In the genomic region with DNA sequence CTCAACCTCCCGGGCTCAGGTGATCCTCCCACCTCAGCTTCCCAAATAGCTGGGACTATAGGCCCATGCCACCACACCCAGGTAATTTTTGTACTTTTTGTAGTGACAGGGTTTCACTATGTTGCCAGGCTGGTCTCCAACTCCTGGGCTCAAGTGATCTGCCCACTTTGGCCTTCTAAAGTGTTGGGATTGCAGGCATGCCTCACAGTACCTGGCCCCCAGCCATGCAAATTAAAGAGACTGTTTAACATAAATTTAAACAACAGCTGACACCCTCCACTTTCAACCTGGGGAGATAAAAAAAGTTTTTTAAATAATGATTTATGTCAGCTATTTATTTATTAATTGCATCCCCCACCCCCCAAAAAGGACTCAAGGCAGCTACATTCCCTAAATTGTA, we compare ENCODE assay signal across 5 cellular contexts.
"Had no signal": no experiment of that assay in that cellular context is flagged by ENCODE, and none has a peak within 500 bp of the region (broad histone marks: within the 10 kb centered on the region; RNA-seq: fewer than 3 reads in every experiment).

No MANE protein-coding gene starts in this region.

- DNase-seq: GM23248, HCEC 1CT, IMR-90, KG1 had no signal

- ATAC-seq: K562 had no signal

- H3K4me3 ChIP-seq: GM23248, K562 had no signal

- H3K27ac ChIP-seq: GM23248 had no signal
